Comparison of ENCODE assay signal across 19 cellular contexts in genomic region chr2:163044116-163044515, GRCh38.
DNase-seq lines count a peak whose midpoint lies in the region; ATAC-seq, FAIRE-seq and TF ChIP-seq lines count a peak whose summit lies in the region.
"Had no signal": no experiment of that assay in that cellular context is flagged by ENCODE, and none has a peak within 500 bp of the region (broad histone marks: within the 10 kb centered on the region; RNA-seq: fewer than 3 reads in every experiment).

No MANE protein-coding gene starts in this region.

- no peak overlapping the region for H2AK5ac ChIP-seq in H1 (ENCODE audit: low read depth, low read length)

- POLR2A ChIA-PET in H1 (lab: Charles Lee; ENCODE audit: partially characterized antibody), result no interaction called here

- H3K23me2 ChIP-seq in H1 (ENCODE audit: low read depth, low read length), result no peaks in the 10 kb centered on the region

- peak overlapping the region; percentile 40; the same call in 1 of the 2 replicates for H2AFZ ChIP-seq in H1 (ENCODE audit: low read length)

- no peaks in the 10 kb centered on the region for H4K20me1 ChIP-seq in H1 (replicated peaks in 1 of 2; ENCODE audit: control insufficient read depth in 1 of 2, insufficient read depth in 2 of 2, low read length in 2 of 2)

- H3K4me3 ChIP-seq in H1 (ENCODE audit: extremely low read depth in 1 of 4, insufficient read depth in 2 of 4, low read depth in 3 of 4, low read length in 4 of 4), result no peak overlapping the region
- H3K4me3 ChIP-seq: colonic mucosa, MG63, SK-N-MC had no signal

- no peak overlapping the region for H3K4ac ChIP-seq in H1 (replicated peaks; ENCODE audit: insufficient read length, low read depth, low read length)

- no peak overlapping the region for H2BK5ac ChIP-seq in H1 (ENCODE audit: low read depth, low read length)

- H3K18ac ChIP-seq in H1 (ENCODE audit: extremely low read depth, low read length), result no peak overlapping the region

- H2BK15ac ChIP-seq in H1 (ENCODE audit: low read length), result no peak overlapping the region

- no peak overlapping the region for H3K4me2 ChIP-seq in H1 (ENCODE audit: insufficient read depth in 1 of 2, low read depth in 2 of 2, low read length in 2 of 2)

- no peaks in the 10 kb centered on the region for H3K9me3 ChIP-seq in H1 (ENCODE audit: insufficient read depth in 2 of 2, low read depth in 1 of 2, low read length in 1 of 2)
- H3K9me3 ChIP-seq: colonic mucosa, MG63 had no signal

- H3K27ac Mint-ChIP-seq in activated T-cell treated with anti-CD3 and anti-CD28 coated beads, Interleukin-2, amount 50 U/mL, for 72 hours, result no peak overlapping the region
- H3K27ac Mint-ChIP-seq: CD4-positive, alpha-beta T cell had no signal

- no peak overlapping the region for H3K9ac ChIP-seq in H1 (replicated peaks in 1 of 4; ENCODE audit: extremely low read depth in 1 of 4, low read depth in 3 of 4, low read length in 3 of 4)

- no peaks in the 10 kb centered on the region for H3K4me1 Mint-ChIP-seq in activated T-cell treated with anti-CD3 and anti-CD28 coated beads, Interleukin-2, amount 50 U/mL, for 72 hours (ENCODE audit: low read depth)

- no peak overlapping the region for H4K8ac ChIP-seq in H1 (ENCODE audit: extremely low read depth, insufficient read depth, low read length)

- no peak overlapping the region for H2BK20ac ChIP-seq in H1 (ENCODE audit: low read length)

- TF ChIP-seq EP300 in H1 (IDR thresholded peaks at IDR 0.05; ENCODE audit: borderline replicate concordance in 1 of 2, low read depth in 2 of 2, low read length in 2 of 2), result no peak

- no peak overlapping the region for H3K4me3 Mint-ChIP-seq in activated T-cell treated with anti-CD3 and anti-CD28 coated beads, Interleukin-2, amount 50 U/mL, for 72 hours
- H3K4me3 Mint-ChIP-seq: CD4-positive, alpha-beta T cell had no signal

- no peak for ATAC-seq in HG02763 (IDR thresholded peaks at IDR 0.05; ENCODE audit: unreplicated experiment)
- no peak for ATAC-seq in HG02571 (IDR thresholded peaks at IDR 0.05; ENCODE audit: unreplicated experiment)
- no peak for ATAC-seq in activated T-cell treated with anti-CD3 and anti-CD28 coated beads, Interleukin-2, amount 50 U/mL, for 72 hours (replicated peaks in 1 of 2)
- ATAC-seq: foreskin keratinocyte, left ventricle myocardium superior had no signal

- H4K5ac ChIP-seq in H1 (ENCODE audit: insufficient read length, low read depth, low read length), result no peak overlapping the region

- H3K36me3 ChIP-seq in H1 (ENCODE audit: control insufficient read depth in 2 of 4, insufficient read depth in 4 of 4, low read length in 3 of 4), result no peaks in the 10 kb centered on the region
- H3K36me3 ChIP-seq: colonic mucosa, MG63 had no signal

- H3K79me2 ChIP-seq in H1 (ENCODE audit: control insufficient read depth in 1 of 2, insufficient read depth in 2 of 2, low read length in 2 of 2), result no peaks in the 10 kb centered on the region

- no peak overlapping the region for H2BK120ac ChIP-seq in H1 (replicated peaks; ENCODE audit: low read depth, low read length)

- no peaks in the 10 kb centered on the region for H3K4me1 ChIP-seq in H1 (replicated peaks in 1 of 4; ENCODE audit: control insufficient read depth in 3 of 4, insufficient read depth in 4 of 4, low read length in 3 of 4)
- H3K4me1 ChIP-seq: colonic mucosa, foreskin keratinocyte had no signal

- H3K27ac ChIP-seq in H1 (ENCODE audit: low read depth, low read length), result no peak overlapping the region
- H3K27ac ChIP-seq: colonic mucosa, foreskin keratinocyte, SK-N-MC had no signal

- CTCF ChIA-PET in H1 (lab: Charles Lee; ENCODE audit: partially characterized antibody), result no interaction called here

- H3K9me3 Mint-ChIP-seq in activated T-cell treated with anti-CD3 and anti-CD28 coated beads, Interleukin-2, amount 50 U/mL, for 72 hours, result peaks cover 3 to 4% of the 10 kb centered on the region in 2 donors

- no peak overlapping the region for H3K56ac ChIP-seq in H1 (replicated peaks; ENCODE audit: insufficient read length, low read depth, low read length)

- H3K23ac ChIP-seq in H1 (ENCODE audit: insufficient read length), result no peak overlapping the region

- no peak overlapping the region for H4K91ac ChIP-seq in H1 (replicated peaks; ENCODE audit: insufficient read length, low read length)

- FAIRE-seq in H1 (lab: Jason Lieb, UNC), result no peak

- no peaks in the 10 kb centered on the region for H3K36me3 Mint-ChIP-seq in activated T-cell treated with anti-CD3 and anti-CD28 coated beads, Interleukin-2, amount 50 U/mL, for 72 hours (ENCODE audit: insufficient read depth in 2 of 2)

- no peaks in the 10 kb centered on the region for H3K27me3 Mint-ChIP-seq in activated T-cell treated with anti-CD3 and anti-CD28 coated beads, Interleukin-2, amount 50 U/mL, for 72 hours (ENCODE audit: low read depth)
- H3K27me3 Mint-ChIP-seq: CD4-positive, alpha-beta T cell had no signal

- H3K27me3 ChIP-seq in H1 (replicated peaks in 1 of 4; ENCODE audit: control insufficient read depth in 3 of 4, extremely low read depth in 1 of 4, insufficient read depth in 3 of 4, low read length in 3 of 4), result no peaks in the 10 kb centered on the region
- H3K27me3 ChIP-seq: colonic mucosa, foreskin keratinocyte had no signal

- no peak overlapping the region for H2BK12ac ChIP-seq in H1 (ENCODE audit: low read depth, low read length)

- no peak for TF ChIP-seq RAD21 in H1 (IDR thresholded peaks at IDR 0.05 in 1 of 2, conservative IDR thresholded peaks at IDR 0.05 in 1 of 2; ENCODE audit: low read depth in 2 of 2, low read length in 2 of 2)

- TF ChIP-seq CTCF in H1 (IDR thresholded peaks at IDR 0.05; ENCODE audit: control extremely low read depth in 1 of 3, insufficient read depth in 1 of 3, low read depth in 1 of 3, low read length in 3 of 3), result no peak

- no peak overlapping the region for H3K14ac ChIP-seq in H1 (ENCODE audit: insufficient read length)

- no peak for TF ChIP-seq POLR2A in H1 (IDR thresholded peaks at IDR 0.05; ENCODE audit: control extremely low read depth in 1 of 2, low read depth in 2 of 2, low read length in 2 of 2)

- DNase-seq in NCI-H510A (lab: John Stamatoyannopoulos, UW), result peak; percentile 1
- DNase-seq in NCI-H510A treated with DMSO at 0.1 percent for 48 hours (lab: John Stamatoyannopoulos, UW), result no peak
- DNase-seq in NCI-H524 treated with DMSO at 0.1 percent for 48 hours (lab: John Stamatoyannopoulos, UW), result peak; percentile 15
- no peak for DNase-seq in H1 (ENCODE audit: low read depth in 1 of 2, low spot score in 2 of 2)
- DNase-seq in GM19238 (ENCODE audit: insufficient read length, low spot score), result no peak
- no peak for DNase-seq in activated T-cell treated with anti-CD3 and anti-CD28 coated beads, Interleukin-2, amount 50 U/mL, for 72 hours
- DNase-seq: activated CD4-positive, alpha-beta T cell treated with anti-CD3 and anti-CD28 coated beads for 1 hour; anterior cingulate cortex; CD4-positive, alpha-beta T cell; colonic mucosa; foreskin keratinocyte; left ventricle myocardium superior; MG63; NCI-H226; stimulated activated CD4-positive, alpha-beta T cell treated with anti-CD3 and anti-CD28 coated beads, Interleukin-2, amount 100 ng/mL, for 24 hours; T-helper 9 cell had no signal

- WGBS in H1 (ENCODE audit: extremely low coverage in 1 of 2, insufficient coverage in 1 of 2, insufficient read length in 1 of 2, insufficient replicate concordance in 2 of 2, low coverage in 1 of 2, low lambda C conversion rate in 2 of 2, missing lambda C conversion rate in 1 of 2), 2 experiments, result 76% methylated on average over 3 of the region's 3 CpGs; no CpG with 5 or more reads in 1 of the 2 experiments

- H3K79me1 ChIP-seq in H1 (ENCODE audit: low read depth, low read length), result no peaks in the 10 kb centered on the region

TF ChIP-seq in H1, 55 proteins besides CTCF, POLR2A, EP300 and RAD21:
- TF ChIP-seq SIRT6 (IDR thresholded peaks at IDR 0.05; ENCODE audit: low read length) (no peak), CBX5 (IDR thresholded peaks at IDR 0.05; ENCODE audit: low read depth, low read length) (no peak), JUND (IDR thresholded peaks at IDR 0.05; ENCODE audit: low read length) (no peak), SUZ12 (IDR thresholded peaks at IDR 0.05; ENCODE audit: low read length) (no peak), KDM5A (IDR thresholded peaks at IDR 0.05; ENCODE audit: low read length) (no peak), POU5F1 (IDR thresholded peaks at IDR 0.05; ENCODE audit: low read depth, low read length) (no peak), KDM1A (IDR thresholded peaks at IDR 0.05; ENCODE audit: borderline replicate concordance, low read length) (no peak), JUN (IDR thresholded peaks at IDR 0.05; ENCODE audit: low read depth, low read length) (no peak), TEAD4 (IDR thresholded peaks at IDR 0.05; ENCODE audit: low read depth, low read length) (no peak), EGR1 (IDR thresholded peaks at IDR 0.05; ENCODE audit: borderline replicate concordance, low read depth, low read length) (no peak)

Comparison
In these comparisons a context has a peak if more than half of its experiments do, and no peak if none do; other contexts are left out.
1. DNase-seq: peak in NCI-H510A (single experiment) and NCI-H524 treated with DMSO at 0.1 percent for 48 hours (single experiment); none in NCI-H510A treated with DMSO at 0.1 percent for 48 hours (single experiment), H1 (0 of 2), GM19238 (single experiment) and activated T-cell treated with anti-CD3 and anti-CD28 coated beads, Interleukin-2, amount 50 U/mL, for 72 hours (0 of 2).